1 cellular context compared by ENCODE assay signal in genomic region chrX:68831405-68832100, GRCh38.
TF ChIP-seq lines count a peak whose summit lies in the region.

No MANE protein-coding gene starts in this region.

TF ChIP-seq in HepG2, 621 proteins besides CTCF, POLR2A, EP300 and RAD21 (continued from another document):
- TF ChIP-seq, protein P1, sequence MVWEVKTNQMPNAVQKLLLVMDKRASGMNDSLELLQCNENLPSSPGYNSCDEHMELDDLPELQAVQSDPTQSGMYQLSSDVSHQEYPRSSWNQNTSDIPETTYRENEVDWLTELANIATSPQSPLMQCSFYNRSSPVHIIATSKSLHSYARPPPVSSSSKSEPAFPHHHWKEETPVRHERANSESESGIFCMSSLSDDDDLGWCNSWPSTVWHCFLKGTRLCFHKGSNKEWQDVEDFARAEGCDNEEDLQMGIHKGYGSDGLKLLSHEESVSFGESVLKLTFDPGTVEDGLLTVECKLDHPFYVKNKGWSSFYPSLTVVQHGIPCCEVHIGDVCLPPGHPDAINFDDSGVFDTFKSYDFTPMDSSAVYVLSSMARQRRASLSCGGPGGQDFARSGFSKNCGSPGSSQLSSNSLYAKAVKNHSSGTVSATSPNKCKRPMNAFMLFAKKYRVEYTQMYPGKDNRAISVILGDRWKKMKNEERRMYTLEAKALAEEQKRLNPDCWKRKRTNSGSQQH (CRISPR knock-in tag; IDR thresholded peaks at IDR 0.05; ENCODE audit: low read depth), result no peak
- TF ChIP-seq, protein P2, sequence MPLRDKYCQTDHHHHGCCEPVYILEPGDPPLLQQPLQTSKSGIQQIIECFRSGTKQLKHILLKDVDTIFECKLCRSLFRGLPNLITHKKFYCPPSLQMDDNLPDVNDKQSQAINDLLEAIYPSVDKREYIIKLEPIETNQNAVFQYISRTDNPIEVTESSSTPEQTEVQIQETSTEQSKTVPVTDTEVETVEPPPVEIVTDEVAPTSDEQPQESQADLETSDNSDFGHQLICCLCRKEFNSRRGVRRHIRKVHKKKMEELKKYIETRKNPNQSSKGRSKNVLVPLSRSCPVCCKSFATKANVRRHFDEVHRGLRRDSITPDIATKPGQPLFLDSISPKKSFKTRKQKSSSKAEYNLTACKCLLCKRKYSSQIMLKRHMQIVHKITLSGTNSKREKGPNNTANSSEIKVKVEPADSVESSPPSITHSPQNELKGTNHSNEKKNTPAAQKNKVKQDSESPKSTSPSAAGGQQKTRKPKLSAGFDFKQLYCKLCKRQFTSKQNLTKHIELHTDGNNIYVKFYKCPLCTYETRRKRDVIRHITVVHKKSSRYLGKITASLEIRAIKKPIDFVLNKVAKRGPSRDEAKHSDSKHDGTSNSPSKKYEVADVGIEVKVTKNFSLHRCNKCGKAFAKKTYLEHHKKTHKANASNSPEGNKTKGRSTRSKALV (CRISPR knock-in tag; IDR thresholded peaks at IDR 0.05), result no peak
- no peak for TF ChIP-seq POLR2AphosphoS2 (IDR thresholded peaks at IDR 0.05; ENCODE audit: low read depth, low read length)
- TF ChIP-seq ZSCAN12 (CRISPR knock-in tag; IDR thresholded peaks at IDR 0.05), result no peak
